In genomic region chr11:68049509-68050370, GRCh38 we compare ENCODE assay signal across 13 cellular contexts. TPM values are rescaled to one million over a fixed set of nuclear protein-coding genes. Genes with fewer than 3 reads are reported as not detected.
DNase-seq lines count a peak whose midpoint lies in the region.
"Had no signal": no experiment of that assay in that cellular context is flagged by ENCODE, and none has a peak within 500 bp of the region (broad histone marks: within the 10 kb centered on the region; RNA-seq: fewer than 3 reads in every experiment).

No MANE protein-coding gene starts in this region.

- DNase-seq in Daoy (ENCODE audit: low read depth) (peak; percentile 70), T1000 (lab: John Stamatoyannopoulos, UW) (peak; percentile 53), islet precursor cell (peak; percentile 52), NCI-H187 (lab: John Stamatoyannopoulos, UW) (no peak), AML-193 (lab: John Stamatoyannopoulos, UW) (no peak), NCI-H2081 (lab: John Stamatoyannopoulos, UW) (no peak)
- DNase-seq: activated CD4-positive, CD25-positive, alpha-beta regulatory T cell treated with anti-CD3 and anti-CD28 coated beads, Interleukin-2, amount 50 U/mL, for 72 hours; activated naive CD4-positive, alpha-beta T cell; NCI-H1436; NCI-H446; Right ventricle myocardium superior; substantia nigra; T-helper 2 cell had no signal

RNA-seq across cellular contexts. Expression of gene TCIRG1, which starts 10.9 kb away (rescaled TPM):
- total RNA-seq in Daoy (2014; rRNA removed; shearing (Covaris generic)) = 31.7 and 41.0 TPM in 2 replicates

RNA-seq across cellular contexts. Expression of gene NDUFS8, which starts 19.3 kb away (rescaled TPM):
- 202 and 241 TPM in 2 replicates for total RNA-seq in Daoy (2014; rRNA removed; shearing (Covaris generic))

RNA-seq across cellular contexts. Expression of gene ALDH3B1, which starts 39.6 kb away (rescaled TPM):
- total RNA-seq in Daoy (2014; rRNA removed; shearing (Covaris generic)) = 5.8 and 8.2 TPM in 2 replicates

RNA-seq across cellular contexts. Expression of gene UNC93B1, which starts 45.8 kb away (rescaled TPM):
- 11.7 and 26.5 TPM in 2 replicates for total RNA-seq in Daoy (2014; rRNA removed; shearing (Covaris generic))

Comparison
In these comparisons a context has a peak if more than half of its experiments do, and no peak if none do; other contexts are left out.
1. DNase-seq: peak in Daoy (single experiment), T1000 (single experiment) and islet precursor cell (single experiment); none in NCI-H187 (0 of 2), AML-193 (0 of 2) and NCI-H2081 (0 of 2).